ENCODE assay signal across 15 cellular contexts in genomic region chr5:15452780-15453179, GRCh38. TPM values are rescaled to one million over a fixed set of nuclear protein-coding genes. Genes with fewer than 3 reads are reported as not detected.
"Had no signal": no experiment of that assay in that cellular context is flagged by ENCODE, and none has a peak within 500 bp of the region (broad histone marks: within the 10 kb centered on the region; RNA-seq: fewer than 3 reads in every experiment).

No MANE protein-coding gene starts in this region.

- H3K4me3 ChIP-seq: cardiac muscle cell, colonic mucosa, mucosa of descending colon had no signal

- ATAC-seq: activated CD8-positive, alpha-beta memory T cell treated with anti-CD3 and anti-CD28 coated beads, Interleukin-2, amount 10 ng/mL, durations not matched to agents 7 days and 5 days; mucosa of descending colon; natural killer cell treated with Interleukin-12 subunit alpha and Interleukin-12 subunit beta and Interleukin-15 and Interleukin-18, amount 100 ng/mL, for 72 hours; stimulated activated memory B cell treated with anti-CD40 and anti-IgM and Interleukin-4, amounts not matched to agents 10 μg/mL and 1 μg/mL and 100 μg/mL, for 72 hours had no signal

- H3K36me3 ChIP-seq: cardiac muscle cell, colonic mucosa had no signal

- H3K27me3 ChIP-seq: colonic mucosa had no signal

- DNase-seq: activated CD4-positive, alpha-beta T cell treated with anti-CD3 and anti-CD28 coated beads, Interleukin-2, amount 50 U/mL, for 4 hours; activated CD4-positive, CD25-positive, alpha-beta regulatory T cell treated with anti-CD3 and anti-CD28 coated beads, Interleukin-2, amount 50 U/mL, for 72 hours; activated CD8-positive, alpha-beta memory T cell treated with anti-CD3 and anti-CD28 coated beads, Interleukin-2, amount 10 ng/mL, durations not matched to agents 7 days and 5 days; activated effector memory CD4-positive, alpha-beta T cell treated with Interleukin-2 at 50 U/mL for 16 hours; activated T-cell treated with anti-CD3 and anti-CD28 coated beads, Interleukin-2, amount 50 U/mL, for 24 hours; amniotic stem cell; colonic mucosa; effector memory CD4-positive, alpha-beta T cell; mammary epithelial cell; mucosa of descending colon; small intestine; trophoblast cell had no signal

- H3K9me3 ChIP-seq: colonic mucosa, mucosa of descending colon had no signal

- H3K4me1 ChIP-seq: colonic mucosa had no signal

- H3K27ac ChIP-seq: cardiac muscle cell, colonic mucosa had no signal

RNA-seq across cellular contexts. Expression of gene FBXL7, which starts 47.2 kb away (rescaled TPM):
- total RNA-seq: activated CD8-positive, alpha-beta memory T cell treated with anti-CD3 and anti-CD28 coated beads, Interleukin-2, amount 10 ng/mL, durations not matched to agents 7 days and 5 days; natural killer cell treated with Interleukin-12 subunit alpha and Interleukin-12 subunit beta and Interleukin-15 and Interleukin-18, amount 100 ng/mL, for 72 hours had no signal
